In the genomic region with DNA sequence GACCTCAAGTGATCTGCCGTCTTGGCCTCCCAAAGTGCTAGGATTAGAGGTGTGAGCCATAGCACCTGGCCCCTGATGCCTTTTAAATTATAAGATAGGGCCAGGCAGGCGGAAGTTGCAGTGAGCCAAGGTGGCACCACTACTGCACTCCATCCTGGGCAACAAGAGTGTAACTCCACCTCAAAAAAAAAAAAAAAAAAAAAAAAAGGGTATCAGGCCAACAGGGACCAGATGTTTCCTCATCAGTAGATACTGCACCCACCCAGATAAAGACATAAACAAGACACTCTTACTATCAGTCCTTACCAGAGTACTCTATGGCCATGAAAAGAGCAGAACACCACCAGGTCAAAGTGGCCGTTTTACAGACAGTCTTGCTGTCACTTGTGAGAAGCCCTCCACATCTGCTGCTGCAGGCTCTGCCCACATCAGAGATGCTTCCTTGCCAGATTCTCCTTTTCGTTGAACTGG, we compare ENCODE assay signal across 9 cellular contexts. TPM values are rescaled to one million over a fixed set of nuclear protein-coding genes. Genes with fewer than 3 reads are reported as not detected.
A peak's percentile ranks its signal among the peaks of the same experiment; 100 is the strongest.
DNase-seq lines count a peak whose midpoint lies in the region; ATAC-seq, FAIRE-seq and TF ChIP-seq lines count a peak whose summit lies in the region.
"Had no signal": no experiment of that assay in that cellular context is flagged by ENCODE, and none has a peak within 500 bp of the region (broad histone marks: within the 10 kb centered on the region; RNA-seq: fewer than 3 reads in every experiment).

No MANE protein-coding gene starts in this region.

- H3K27me3 ChIP-seq in CD4-positive, alpha-beta T cell (ENCODE audit: control insufficient read depth, insufficient read depth, low read length): no peaks in the 10 kb centered on the region
- H3K27me3 ChIP-seq in GM12878 (replicated peaks in 1 of 2; ENCODE audit: control insufficient read depth in 2 of 2, insufficient read depth in 2 of 2, low read length in 1 of 2): no peaks in the 10 kb centered on the region
- H3K27me3 ChIP-seq in Peyer's patch: no peaks in the 10 kb centered on the region

- H3K4me3 ChIP-seq in GM12878: peak overlapping the region; percentile 35; the same call in 1 of the 2 replicates
- H3K4me3 ChIP-seq in Peyer's patch: no peak overlapping the region

- FAIRE-seq in GM12878 (lab: Jason Lieb, UNC): no peak

- peaks cover 5% of the 10 kb centered on the region for H3K4me1 ChIP-seq in GM12878 (ENCODE audit: control insufficient read depth, insufficient read depth, low read length)
- peaks cover 0 to 16% (median 5%) of the 10 kb centered on the region in 4 donors for H3K4me1 ChIP-seq in Peyer's patch

- DNase-seq in CD4-positive, alpha-beta T cell: no peak
- DNase-seq in GM12878 (ENCODE audit: low read depth, low spot score) (no peak), NCI-H446 (lab: John Stamatoyannopoulos, UW) (no peak), Peyer's patch (no peak), retina (no peak)
- DNase-seq: activated effector memory CD4-positive, alpha-beta T cell treated with Interleukin-2 at 50 U/mL for 16 hours; naive thymus-derived CD4-positive, alpha-beta T cell; T-cell had no signal

- ATAC-seq in CD4-positive, alpha-beta T cell (ENCODE audit: poor library complexity): no peak
- ATAC-seq in GM12878: no peak
- ATAC-seq: naive thymus-derived CD4-positive, alpha-beta T cell; T-cell had no signal

- no peaks in the 10 kb centered on the region for H3K27me3 Mint-ChIP-seq in CD4-positive, alpha-beta T cell
- H3K27me3 Mint-ChIP-seq in IgD-negative memory B cell: no peaks in the 10 kb centered on the region
- H3K27me3 Mint-ChIP-seq: naive thymus-derived CD4-positive, alpha-beta T cell; T-cell had no signal

- H3K79me2 ChIP-seq in GM12878 (ENCODE audit: control insufficient read depth, insufficient read depth, low read length): peaks cover 46% of the 10 kb centered on the region

- H3K9me3 Mint-ChIP-seq in CD4-positive, alpha-beta T cell: no peaks in the 10 kb centered on the region
- no peaks in the 10 kb centered on the region for H3K9me3 Mint-ChIP-seq in IgD-negative memory B cell
- H3K9me3 Mint-ChIP-seq: T-cell had no signal

- in situ Hi-C loops in GM12878 (cut with MboI): no loop called here

- no peaks in the 10 kb centered on the region for H3K9me3 ChIP-seq in CD4-positive, alpha-beta T cell (ENCODE audit: control insufficient read depth, low read length)
- no peaks in the 10 kb centered on the region for H3K9me3 ChIP-seq in GM12878 (replicated peaks; ENCODE audit: control insufficient read depth, insufficient read depth, low read length)
- no peaks in the 10 kb centered on the region for H3K9me3 ChIP-seq in Peyer's patch

- TF ChIP-seq CTCF in CD4-positive, alpha-beta T cell (IDR thresholded peaks at IDR 0.05): no peak
- no peak for TF ChIP-seq CTCF in GM12878 (IDR thresholded peaks at IDR 0.05 in 2 of 3, conservative IDR thresholded peaks at IDR 0.05 in 1 of 3; ENCODE audit: control insufficient read depth in 2 of 3, extremely low read depth in 1 of 3, insufficient read depth in 1 of 3, low read depth in 3 of 3, low read length in 3 of 3)
- TF ChIP-seq CTCF in Peyer's patch (IDR thresholded peaks at IDR 0.05): no peak

- no peak for TF ChIP-seq RAD21 in GM12878 (IDR thresholded peaks at IDR 0.05; ENCODE audit: insufficient read depth, low read depth, low read length)

- H3K36me3 ChIP-seq in GM12878 (ENCODE audit: control insufficient read depth in 2 of 2, insufficient read depth in 2 of 2, low read length in 1 of 2): peaks cover 0 to 3% of the 10 kb centered on the region in 2 experiments; a peak in 1 of 4 replicates
- H3K36me3 ChIP-seq in Peyer's patch: no peaks in the 10 kb centered on the region

- no peak overlapping the region for H2AFZ ChIP-seq in GM12878 (ENCODE audit: control insufficient read depth, low read depth, low read length)

- TF ChIP-seq EP300 in GM12878 (IDR thresholded peaks at IDR 0.05; ENCODE audit: borderline replicate concordance in 1 of 2, control insufficient read depth in 1 of 2, low read depth in 2 of 2, low read length in 2 of 2): no peak

- peak overlapping the region; percentile 4 for H3K4me3 Mint-ChIP-seq in CD4-positive, alpha-beta T cell
- peak overlapping the region in 1 of 4 donors; percentile 31 for H3K4me3 Mint-ChIP-seq in IgD-negative memory B cell

- BruUV-seq in GM12878 (replicated peaks; lab: Mats Ljungman, UMichigan): no TSS peak

- RAD21 ChIA-PET in GM12878 (lab: Charles Lee; ENCODE audit: unreplicated experiment): no interaction called here

- SMC1A ChIA-PET in GM12878 (lab: Charles Lee; ENCODE audit: uncharacterized antibody, unreplicated experiment): interaction anchor here (1.1 kb wide), 1 partner anchor 177 kb away, joined by 3 read pairs; no protein-coding TSS in a partner anchor

- H3K4me1 Mint-ChIP-seq in CD4-positive, alpha-beta T cell (ENCODE audit: low read depth): peaks cover 30% of the 10 kb centered on the region
- H3K4me1 Mint-ChIP-seq in IgD-negative memory B cell: peaks cover 8 to 15% (median 13%) of the 10 kb centered on the region in 3 donors

- H3K4me2 ChIP-seq in GM12878 (ENCODE audit: control insufficient read depth, insufficient read depth): peak overlapping the region; percentile 63

- 66% methylated on average over 4 of the region's 4 CpGs for WGBS in GM12878 (ENCODE audit: insufficient coverage, insufficient replicate concordance, low lambda C conversion rate, missing lambda C conversion rate)

- intact Hi-C loops in CD4-positive, alpha-beta T cell (cut with DNase I, micrococcal nuclease): loop anchor here (5.0 to 10.0 kb wide), 5 partner anchors 33 to 1036 kb away; a partner anchor contains a TSS
- intact Hi-C loops in GM12878 (cut with micrococcal nuclease; ENCODE audit: unreplicated experiment): loop anchor here (5.0 kb wide), 2 partner anchors 68 to 137 kb away; a partner anchor contains a TSS

- peaks cover 10% of the 10 kb centered on the region for H3K36me3 Mint-ChIP-seq in CD4-positive, alpha-beta T cell (ENCODE audit: low read depth)
- H3K36me3 Mint-ChIP-seq in IgD-negative memory B cell: peaks cover 2% of the 10 kb centered on the region
- H3K36me3 Mint-ChIP-seq: T-cell had no signal

- no peak overlapping the region for H3K9ac ChIP-seq in GM12878 (ENCODE audit: control insufficient read depth, insufficient read depth, low read length)

- H3K27ac ChIP-seq in CD4-positive, alpha-beta T cell (ENCODE audit: low read depth, low read length): no peak overlapping the region
- H3K27ac ChIP-seq in GM12878 (ENCODE audit: control insufficient read depth, insufficient read depth): no peak overlapping the region
- no peak overlapping the region for H3K27ac ChIP-seq in Peyer's patch

- CTCF ChIA-PET in CD4-positive, alpha-beta T cell (lab: Charles Lee): no interaction called here
- CTCF ChIA-PET in GM12878 (lab: Yijun Ruan, JAX): no interaction called here

- TF ChIP-seq POLR2A in GM12878 (IDR thresholded peaks at IDR 0.05; ENCODE audit: low read depth, low read length) (no peak), Peyer's patch (IDR thresholded peaks at IDR 0.05) (no peak)

- no peak overlapping the region for H3K27ac Mint-ChIP-seq in CD4-positive, alpha-beta T cell
- peak overlapping the region in 2 of 3 donors; percentile 18 to 25 for H3K27ac Mint-ChIP-seq in IgD-negative memory B cell
- H3K27ac Mint-ChIP-seq: T-cell had no signal

- H4K20me1 ChIP-seq in GM12878 (ENCODE audit: control insufficient read depth, insufficient read depth): no peaks in the 10 kb centered on the region

- POLR2A ChIA-PET in CD4-positive, alpha-beta T cell (lab: Charles Lee): no interaction called here
- POLR2A ChIA-PET in GM12878 (lab: Charles Lee): no interaction called here

RNA-seq across cellular contexts. Expression of a gene that starts 3.3 kb away (rescaled TPM):
- total RNA-seq in CD4-positive, alpha-beta T cell: 1 to 10 TPM; 2.0 to 2.8 TPM
- polyA plus RNA-seq in IgD-negative memory B cell (1.3 TPM), GM12878 (2011; rRNA removed) (4.9 and 6.4 TPM in 2 replicates), GM12878 (2014; fragmentation: Illumina TruSeq; extraction: Trizol) (1.3 and 6.7 TPM in 2 replicates), GM12878 (2014; fragmentation: Nextera tagmentation; extraction: Ambion mirVana) (1 to 10 TPM; 1.1 TPM), GM12878 (2014; rRNA removed) (21.6 and 28.2 TPM in 2 replicates), GM12878 (2016; fragmentation: Nextera tagmentation; extraction: Ambion mirVana) (10 to 100 TPM; 18.8 to 20.2 TPM)
- 39.5 and 45.3 TPM in 2 replicates for total RNA-seq in GM12878 (2013; cell fraction: nucleolus; rRNA removed)
- total RNA-seq in GM12878 (2014; rRNA removed) (14.4 and 16.2 TPM in 2 replicates), GM12878 (2014; rRNA removed; fragmentation: Illumina TruSeq; extraction: Trizol) (6.7 and 7.3 TPM in 2 replicates), GM12878 (2021) (17.9 and 22.3 TPM in 2 replicates), Peyer's patch (10 to 100 TPM in 2 of 4 donors, 1 to 10 TPM in 2; 4.6 to 20.6 (median 11.4) TPM)
- 1.8 TPM for polyA plus RNA-seq in GM12878 (2011; ENCODE audit: low read depth)
- polyA plus RNA-seq in GM12878 (2011; cell fraction: cytosol; rRNA removed): 9.2 and 14.2 TPM in 2 replicates
- 50.5 and 63.4 TPM in 2 replicates for polyA plus RNA-seq in GM12878 (2011; cell fraction: nucleus; rRNA removed)
- polyA plus RNA-seq in GM12878 (2012): 7.9 and 9.3 TPM in 2 replicates
- polyA minus RNA-seq in GM12878 (2011; rRNA and poly(A)+ RNA removed): 9.7 and 17.1 TPM in 2 replicates
- polyA minus RNA-seq in GM12878 (2011; cell fraction: cytosol; rRNA and poly(A)+ RNA removed): 4.8 and 5.9 TPM in 2 replicates
- 22.1 and 38.8 TPM in 2 replicates for polyA minus RNA-seq in GM12878 (2011; cell fraction: nucleus; rRNA and poly(A)+ RNA removed)

RNA-seq across cellular contexts. Expression of a gene that starts 3.6 kb away (rescaled TPM):
- 10 to 100 TPM; 54.4 to 55.5 TPM for total RNA-seq in CD4-positive, alpha-beta T cell
- polyA plus RNA-seq in IgD-negative memory B cell (22.4 TPM), GM12878 (2011; rRNA removed) (11.3 and 11.5 TPM in 2 replicates), GM12878 (2014; fragmentation: Illumina TruSeq; extraction: Trizol) (7.4 and 18.9 TPM in 2 replicates), GM12878 (2014; fragmentation: Nextera tagmentation; extraction: Ambion mirVana) (1 to 10 TPM; 2.9 to 6.0 TPM), GM12878 (2014; rRNA removed) (25.4 and 35.1 TPM in 2 replicates), GM12878 (2016; fragmentation: Nextera tagmentation; extraction: Ambion mirVana) (10 to 100 TPM; 39.2 to 39.6 TPM)
- 102 and 117 TPM in 2 replicates for total RNA-seq in GM12878 (2013; cell fraction: nucleolus; rRNA removed)
- total RNA-seq in GM12878 (2014; rRNA removed) (21.9 and 22.1 TPM in 2 replicates), GM12878 (2014; rRNA removed; fragmentation: Illumina TruSeq; extraction: Trizol) (15.3 and 17.1 TPM in 2 replicates), GM12878 (2021) (33.0 and 35.4 TPM in 2 replicates), Peyer's patch (100 to 1,000 TPM in 1 of 4 donors, 10 to 100 TPM in 3; 29.2 to 119 (median 59.5) TPM)
- polyA plus RNA-seq in GM12878 (2011; ENCODE audit: low read depth): 19.1 TPM
- 10.0 and 12.0 TPM in 2 replicates for polyA plus RNA-seq in GM12878 (2011; cell fraction: cytosol; rRNA removed)
- polyA plus RNA-seq in GM12878 (2011; cell fraction: nucleus; rRNA removed): 65.9 and 71.0 TPM in 2 replicates
- polyA plus RNA-seq in GM12878 (2012): 16.9 and 23.8 TPM in 2 replicates
- polyA minus RNA-seq in GM12878 (2011; rRNA and poly(A)+ RNA removed): 40.6 and 78.3 TPM in 2 replicates
- 10.3 and 13.7 TPM in 2 replicates for polyA minus RNA-seq in GM12878 (2011; cell fraction: cytosol; rRNA and poly(A)+ RNA removed)
- polyA minus RNA-seq in GM12878 (2011; cell fraction: nucleus; rRNA and poly(A)+ RNA removed): 19.9 and 39.3 TPM in 2 replicates

RNA-seq across cellular contexts. Expression of a gene that starts 34.2 kb away (rescaled TPM):
- 10 to 100 TPM; 10.6 to 14.8 TPM for total RNA-seq in CD4-positive, alpha-beta T cell
- 33.8 TPM for polyA plus RNA-seq in IgD-negative memory B cell
- total RNA-seq in GM12878 (2013; cell fraction: nucleolus; rRNA removed): 26.3 and 29.9 TPM in 2 replicates
- 16.7 and 18.1 TPM in 2 replicates for total RNA-seq in GM12878 (2014; rRNA removed)
- total RNA-seq in GM12878 (2014; rRNA removed; fragmentation: Illumina TruSeq; extraction: Trizol): 16.5 and 16.9 TPM in 2 replicates
- 13.2 and 13.8 TPM in 2 replicates for total RNA-seq in GM12878 (2021)
- polyA plus RNA-seq in GM12878 (2011; ENCODE audit: low read depth): 16.6 TPM
- polyA plus RNA-seq in GM12878 (2011; rRNA removed): 31.1 and 38.1 TPM in 2 replicates
- polyA plus RNA-seq in GM12878 (2011; cell fraction: cytosol; rRNA removed): 18.4 and 21.1 TPM in 2 replicates
- 19.4 and 23.3 TPM in 2 replicates for polyA plus RNA-seq in GM12878 (2011; cell fraction: nucleus; rRNA removed)
- polyA plus RNA-seq in GM12878 (2012): 20.8 and 20.9 TPM in 2 replicates
- polyA plus RNA-seq in GM12878 (2014; fragmentation: Illumina TruSeq; extraction: Trizol): 18.9 and 22.1 TPM in 2 replicates
- 10 to 100 TPM in 1 of 2 experiments, 1 to 10 TPM in 1; 6.5 to 11.3 TPM for polyA plus RNA-seq in GM12878 (2014; fragmentation: Nextera tagmentation; extraction: Ambion mirVana)
- 27.1 and 31.4 TPM in 2 replicates for polyA plus RNA-seq in GM12878 (2014; rRNA removed)
- polyA plus RNA-seq in GM12878 (2016; fragmentation: Nextera tagmentation; extraction: Ambion mirVana): 10 to 100 TPM; 20.2 to 20.9 TPM
- 11.4 and 12.3 TPM in 2 replicates for polyA minus RNA-seq in GM12878 (2011; rRNA and poly(A)+ RNA removed)
- polyA minus RNA-seq in GM12878 (2011; cell fraction: cytosol; rRNA and poly(A)+ RNA removed): 5.4 and 5.9 TPM in 2 replicates
- 12.5 and 13.5 TPM in 2 replicates for polyA minus RNA-seq in GM12878 (2011; cell fraction: nucleus; rRNA and poly(A)+ RNA removed)
- total RNA-seq in Peyer's patch: 10 to 100 TPM in 3 of 4 donors, 1 to 10 TPM in 1; 5.3 to 32.6 (median 17.5) TPM

RNA-seq across cellular contexts. Expression of a gene that starts 35.0 kb away (rescaled TPM):
- total RNA-seq in CD4-positive, alpha-beta T cell: 10 to 100 TPM; 94.3 to 96.5 TPM
- polyA plus RNA-seq in IgD-negative memory B cell: 48.5 TPM
- 241 and 252 TPM in 2 replicates for total RNA-seq in GM12878 (2013; cell fraction: nucleolus; rRNA removed)
- 53.8 and 53.9 TPM in 2 replicates for total RNA-seq in GM12878 (2014; rRNA removed)
- 32.4 and 39.7 TPM in 2 replicates for total RNA-seq in GM12878 (2014; rRNA removed; fragmentation: Illumina TruSeq; extraction: Trizol)
- 94.3 and 95.7 TPM in 2 replicates for total RNA-seq in GM12878 (2021)
- 28.0 TPM for polyA plus RNA-seq in GM12878 (2011; ENCODE audit: low read depth)
- polyA plus RNA-seq in GM12878 (2011; rRNA removed): 42.3 and 45.3 TPM in 2 replicates
- 53.3 and 76.7 TPM in 2 replicates for polyA plus RNA-seq in GM12878 (2011; cell fraction: cytosol; rRNA removed)
- polyA plus RNA-seq in GM12878 (2011; cell fraction: nucleus; rRNA removed): 140 and 149 TPM in 2 replicates
- 42.7 and 46.1 TPM in 2 replicates for polyA plus RNA-seq in GM12878 (2012)
- 34.3 and 39.3 TPM in 2 replicates for polyA plus RNA-seq in GM12878 (2014; fragmentation: Illumina TruSeq; extraction: Trizol)
- 1 to 10 TPM; 6.1 to 8.8 TPM for polyA plus RNA-seq in GM12878 (2014; fragmentation: Nextera tagmentation; extraction: Ambion mirVana)
- polyA plus RNA-seq in GM12878 (2014; rRNA removed): 48.6 and 54.6 TPM in 2 replicates
- 10 to 100 TPM; 54.5 to 64.6 TPM for polyA plus RNA-seq in GM12878 (2016; fragmentation: Nextera tagmentation; extraction: Ambion mirVana)
- polyA minus RNA-seq in GM12878 (2011; rRNA and poly(A)+ RNA removed): 54.7 and 88.0 TPM in 2 replicates
- 58.8 and 74.2 TPM in 2 replicates for polyA minus RNA-seq in GM12878 (2011; cell fraction: cytosol; rRNA and poly(A)+ RNA removed)
- 94.2 and 133 TPM in 2 replicates for polyA minus RNA-seq in GM12878 (2011; cell fraction: nucleus; rRNA and poly(A)+ RNA removed)
- total RNA-seq in Peyer's patch: 100 to 1,000 TPM in 3 of 4 donors, 10 to 100 TPM in 1; 96.7 to 178 (median 148) TPM
